In genomic region chr11:96154802-96155520, GRCh38 we compare ENCODE assay signal across 1 cellular context.
TF ChIP-seq lines count a peak whose summit lies in the region.

No MANE protein-coding gene starts in this region.

TF ChIP-seq in HepG2, 621 proteins besides CTCF, POLR2A, EP300 and RAD21 (continued from another document):
- TF ChIP-seq GLMP (CRISPR knock-in tag; IDR thresholded peaks at IDR 0.05; ENCODE audit: borderline replicate concordance): no peak
- no peak for TF ChIP-seq BCL6 (CRISPR knock-in tag; IDR thresholded peaks at IDR 0.05)
